In the genomic region with DNA sequence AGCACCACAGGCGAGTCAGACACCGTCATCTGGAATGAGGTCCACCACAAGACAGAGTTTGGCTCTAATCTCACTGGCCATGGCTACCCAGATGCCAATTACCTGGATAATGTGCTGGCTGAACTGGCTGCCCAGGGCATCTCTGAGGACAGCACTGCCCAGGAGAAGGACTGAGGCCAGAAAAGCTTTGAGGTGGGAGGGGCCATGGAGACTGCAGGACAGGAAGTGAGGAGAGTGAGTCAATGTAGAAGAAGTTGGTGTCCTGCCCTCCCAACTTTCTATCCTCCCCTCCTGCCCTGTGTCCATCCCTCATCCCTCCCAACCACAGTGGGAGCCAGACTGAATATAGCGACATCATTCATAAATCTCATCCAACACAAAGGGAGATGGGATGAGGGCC, we compare ENCODE assay signal across 18 cellular contexts. TPM values are rescaled to one million over a fixed set of nuclear protein-coding genes. Genes with fewer than 3 reads are reported as not detected.
"Had no signal": no experiment of that assay in that cellular context is flagged by ENCODE, and none has a peak within 500 bp of the region (broad histone marks: within the 10 kb centered on the region; RNA-seq: fewer than 3 reads in every experiment).

No MANE protein-coding gene starts in this region.

- ATAC-seq: body of pancreas, left ventricle myocardium superior, sciatic nerve had no signal

- DNase-seq: activated CD4-positive, alpha-beta T cell treated with anti-CD3 and anti-CD28 coated beads, Interleukin-2, amount 50 U/mL, for 48 hours; activated naive CD4-positive, alpha-beta T cell treated with anti-CD3 and anti-CD28 coated beads, Interleukin-2, amount 10 ng/mL, durations not matched to agents 7 days and 5 days; adrenal gland; body of pancreas; central memory CD4-positive, alpha-beta T cell; colonic mucosa; left ventricle myocardium superior; mesendoderm; ovary; stimulated activated CD4-positive, alpha-beta T cell treated with anti-CD3 and anti-CD28 coated beads, Interleukin-12 subunit alpha, Interleukin-12 subunit beta, amount 100 ng/mL, for 4 hours; stimulated activated CD4-positive, alpha-beta T cell treated with anti-CD3 and anti-CD28 coated beads, Interleukin-2, amount 100 ng/mL, for 24 hours had no signal

- H3K4me3 Mint-ChIP-seq: activated naive CD4-positive, alpha-beta T cell treated with anti-CD3 and anti-CD28 coated beads, Interleukin-2, amount 10 ng/mL, durations not matched to agents 7 days and 5 days; nephron had no signal

- H3K36me3 Mint-ChIP-seq: activated naive CD4-positive, alpha-beta T cell treated with anti-CD3 and anti-CD28 coated beads, Interleukin-2, amount 10 ng/mL, durations not matched to agents 7 days and 5 days had no signal

- H3K27ac Mint-ChIP-seq: activated naive CD4-positive, alpha-beta T cell treated with anti-CD3 and anti-CD28 coated beads, Interleukin-2, amount 10 ng/mL, durations not matched to agents 7 days and 5 days; nephron had no signal

- H3K9me3 Mint-ChIP-seq: activated naive CD4-positive, alpha-beta T cell treated with anti-CD3 and anti-CD28 coated beads, Interleukin-2, amount 10 ng/mL, durations not matched to agents 7 days and 5 days; nephron had no signal

- H3K27ac ChIP-seq: adrenal gland, body of pancreas, colonic mucosa, esophagus muscularis mucosa, hepatocyte, ovary, VCaP had no signal

RNA-seq across cellular contexts. Expression of gene MPEG1, which starts 8.0 kb away (rescaled TPM):
- total RNA-seq: kidney epithelial cell; T-helper 1 cell treated with Interleukin-12 subunit alpha and Interleukin-12 subunit beta and Interleukin-4 antibody, amounts not matched to agents 30 ng/mL and 1 ng/mL, for 36 hours had no signal
